Comparison of ENCODE assay signal across 21 cellular contexts in the genomic region with DNA sequence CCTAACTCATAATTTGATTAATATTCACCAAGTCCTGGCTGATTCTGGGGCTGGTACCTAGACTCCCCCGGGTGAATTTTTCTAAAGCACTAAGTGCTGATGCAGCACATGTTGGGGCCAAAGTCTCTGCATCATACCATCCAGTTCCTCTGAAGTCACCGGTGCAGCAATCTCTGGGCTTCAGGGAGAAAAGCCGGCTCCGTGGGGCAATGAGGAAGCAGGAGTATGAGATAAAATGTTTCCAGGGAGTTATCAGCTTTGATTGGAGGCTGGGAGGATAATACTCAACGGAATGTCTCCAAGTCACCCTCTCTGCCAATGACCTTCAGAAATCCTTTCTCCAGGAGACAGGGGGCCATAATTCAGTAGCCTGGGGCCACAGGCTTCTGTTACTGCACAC. TPM values are rescaled to one million over a fixed set of nuclear protein-coding genes. Genes with fewer than 3 reads are reported as not detected.
A peak's percentile ranks its signal among the peaks of the same experiment; 100 is the strongest.
DNase-seq lines count a peak whose midpoint lies in the region; ATAC-seq, FAIRE-seq and TF ChIP-seq lines count a peak whose summit lies in the region.
"Had no signal": no experiment of that assay in that cellular context is flagged by ENCODE, and none has a peak within 500 bp of the region (broad histone marks: within the 10 kb centered on the region; RNA-seq: fewer than 3 reads in every experiment).

No MANE protein-coding gene starts in this region.

- H3K9me3 ChIP-seq in DND-41 (ENCODE audit: insufficient read depth, low read length, severe bottlenecking) (no peaks in the 10 kb centered on the region), body of pancreas (no peaks in the 10 kb centered on the region), HepG2 (ENCODE audit: low read length) (no peaks in the 10 kb centered on the region), small intestine (ENCODE audit: control insufficient read depth, low read depth) (no peaks in the 10 kb centered on the region)
- H3K9me3 ChIP-seq: BE2C, HAP-1 had no signal

- TF ChIP-seq EP300 in HepG2 (IDR thresholded peaks at IDR 0.05; ENCODE audit: low read depth in 2 of 2, low read length in 2 of 2): no peak
- no peak for TF ChIP-seq EP300 in HepG2 (CRISPR knock-in tag; IDR thresholded peaks at IDR 0.05; ENCODE audit: borderline replicate concordance)

- H3K4me2 ChIP-seq in DND-41 (ENCODE audit: insufficient read depth, low read length): no peak overlapping the region
- no peak overlapping the region for H3K4me2 ChIP-seq in HepG2 (ENCODE audit: low read depth, low read length)

- no peaks in the 10 kb centered on the region for H3K27me3 ChIP-seq in DND-41 (ENCODE audit: insufficient read depth, low read length, poor library complexity)
- H3K27me3 ChIP-seq in body of pancreas: no peaks in the 10 kb centered on the region
- H3K27me3 ChIP-seq in HepG2 (ENCODE audit: control insufficient read depth in 1 of 2, insufficient read depth in 2 of 2, low read length in 2 of 2): peaks cover 0 to 20% of the 10 kb centered on the region in 2 experiments; a peak in 3 of 5 replicates
- no peaks in the 10 kb centered on the region for H3K27me3 ChIP-seq in small intestine (ENCODE audit: control insufficient read depth in 2 of 2, insufficient read depth in 2 of 2, low read length in 2 of 2)

- no peaks in the 10 kb centered on the region for H4K20me1 ChIP-seq in DND-41 (ENCODE audit: insufficient read depth, low read length)
- no peaks in the 10 kb centered on the region for H4K20me1 ChIP-seq in HepG2 (ENCODE audit: insufficient read depth, low read length)

- in situ Hi-C loops in HepG2 (cut with HindIII; ENCODE audit: extremely low pct_ligation_motif_present, low pct_unique_long_range_greater_than_20kb): no loop called here

- H3K79me2 ChIP-seq in DND-41 (ENCODE audit: insufficient read depth, low read length): no peaks in the 10 kb centered on the region
- H3K79me2 ChIP-seq in HepG2 (ENCODE audit: insufficient read depth, low read length): no peaks in the 10 kb centered on the region

- no peak for TF ChIP-seq POLR2A in body of pancreas (IDR thresholded peaks at IDR 0.05)
- no peak for TF ChIP-seq POLR2A in HepG2 (IDR thresholded peaks at IDR 0.05; ENCODE audit: insufficient read depth in 1 of 2, low read depth in 2 of 2, low read length in 2 of 2)

- H3K36me3 ChIP-seq in DND-41 (ENCODE audit: insufficient read depth, low read length) (no peaks in the 10 kb centered on the region), body of pancreas (replicated peaks in 1 of 2; ENCODE audit: insufficient read depth in 1 of 2, low read depth in 2 of 2) (no peaks in the 10 kb centered on the region), HepG2 (replicated peaks in 1 of 2; ENCODE audit: control insufficient read depth in 1 of 2, insufficient read depth in 2 of 2, low read length in 2 of 2) (no peaks in the 10 kb centered on the region), small intestine (ENCODE audit: control insufficient read depth in 2 of 2, insufficient read depth in 2 of 2, low read length in 2 of 2) (no peaks in the 10 kb centered on the region)
- H3K36me3 ChIP-seq: BE2C, HAP-1 had no signal

- no peak overlapping the region for H3K4me3 ChIP-seq in DND-41 (ENCODE audit: low read depth in 1 of 2, low read length in 2 of 2)
- H3K4me3 ChIP-seq in body of pancreas: no peak overlapping the region
- no peak overlapping the region for H3K4me3 ChIP-seq in HepG2 (replicated peaks in 1 of 3; ENCODE audit: insufficient read depth in 1 of 3, low read depth in 2 of 3, low read length in 3 of 3)
- no peak overlapping the region for H3K4me3 ChIP-seq in small intestine (ENCODE audit: low read depth in 1 of 2, low read length in 2 of 2)
- H3K4me3 ChIP-seq: GM12878, HAP-1 had no signal

- FAIRE-seq in HepG2 (lab: Jason Lieb, UNC): no peak
- FAIRE-seq in small intestine (lab: Jason Lieb, UNC): no peak
- FAIRE-seq: GM12878, RCC 7860 had no signal

- ATAC-seq in DND-41 (ENCODE audit: insufficient read depth, low read depth) (no peak), body of pancreas (peak; percentile 81), HepG2 (no peak), HG03139 (IDR thresholded peaks at IDR 0.05; ENCODE audit: unreplicated experiment) (no peak)
- ATAC-seq: GM12878 had no signal

- BruUV-seq in HepG2 (replicated peaks; lab: Mats Ljungman, UMichigan): no TSS peak

- POLR2A ChIA-PET in HepG2 (lab: Yijun Ruan, JAX): no interaction called here

- DNase-seq in DND-41 (no peak), body of pancreas (peak; percentile 33 to 59 (median 46)), HepG2 (ENCODE audit: low spot score) (no peak), small intestine (peak; percentile 99), kidney glomerular epithelial cell (lab: John Stamatoyannopoulos, UW) (no peak), HCEC 1CT (no peak), DMS 273 treated with DMSO at 0.1 percent for 48 hours (lab: John Stamatoyannopoulos, UW) (no peak)
- DNase-seq: BE2C, KG1, NCI-H1092 treated with DMSO at 0.1 percent for 48 hours, NCI-H1694, NCI-H2107, NCI-H345, NCI-H69, SIG-M5 had no signal

- intact Hi-C loops in body of pancreas (cut with DNase I): no loop called here
- intact Hi-C loops in HepG2 (cut with micrococcal nuclease; ENCODE audit: unreplicated experiment): no loop called here

- H3K27ac ChIP-seq in DND-41 (ENCODE audit: low read length): peak overlapping the region; percentile 95
- peak overlapping the region in 3 of 4 donors; percentile 9 to 51 (median 50) for H3K27ac ChIP-seq in body of pancreas
- H3K27ac ChIP-seq in HepG2 (ENCODE audit: extremely low read length, insufficient read depth, low read length): no peak overlapping the region
- H3K27ac ChIP-seq in small intestine (ENCODE audit: low read depth in 1 of 2, low read length in 1 of 2): peak overlapping the region; percentile 69 to 87

- 9 to 10% methylated on average over 5 of the region's 5 CpGs for WGBS in body of pancreas, 2 donors
- 10% methylated on average over 5 of the region's 5 CpGs for WGBS in HepG2 (ENCODE audit: low lambda C conversion rate)
- WGBS in small intestine, 3 donors: 5 to 47% (median 28%) methylated on average over 5 of the region's 5 CpGs

- TF ChIP-seq CTCF in DND-41 (IDR thresholded peaks at IDR 0.05; ENCODE audit: borderline replicate concordance, extremely low read depth, low read length, poor library complexity, severe bottlenecking) (no peak), body of pancreas (IDR thresholded peaks at IDR 0.05) (no peak), HepG2 (CRISPR knock-in tag; IDR thresholded peaks at IDR 0.05) (no peak)

- H2AFZ ChIP-seq in DND-41 (ENCODE audit: low read depth, low read length) (no peak overlapping the region), HepG2 (ENCODE audit: low read length) (no peak overlapping the region)

- H3K4me1 ChIP-seq in DND-41 (ENCODE audit: insufficient read depth, low read length) (peaks cover 30% of the 10 kb centered on the region), body of pancreas (peaks cover 16% of the 10 kb centered on the region), HepG2 (ENCODE audit: insufficient read depth, low read length) (peaks cover 8% of the 10 kb centered on the region; the same call in 1 of the 2 replicates), small intestine (ENCODE audit: control insufficient read depth in 2 of 2, insufficient read depth in 1 of 2, low read depth in 1 of 2, low read length in 1 of 2) (peaks cover 24 to 30% of the 10 kb centered on the region in 2 donors)
- H3K4me1 ChIP-seq: BE2C, HAP-1 had no signal

- CTCF ChIA-PET in HepG2 (lab: Yijun Ruan, JAX; ENCODE audit: low intra/inter-chr PET ratio, low total read pairs): no interaction called here

- TF ChIP-seq RAD21 in HepG2 (CRISPR knock-in tag; IDR thresholded peaks at IDR 0.05): no peak

- no peak overlapping the region for H3K9ac ChIP-seq in DND-41 (ENCODE audit: low read depth, low read length)
- no peak overlapping the region for H3K9ac ChIP-seq in HepG2 (ENCODE audit: insufficient read depth, low read depth, low read length)

RNA-seq across cellular contexts. Expression of gene FCAMR, which starts 1.2 kb away (rescaled TPM):
- not detected for total RNA-seq in body of pancreas
- not detected in 2 replicates for total RNA-seq in HepG2 (2016; rRNA removed; fragmentation: Illumina TruSeq; extraction: Trizol)
- not detected in 2 replicates for total RNA-seq in HepG2 (2016; cell fraction: cytosol; rRNA removed; fragmentation: Illumina TruSeq; extraction: Trizol; ENCODE audit: low read depth)
- total RNA-seq in HepG2 (2016; cell fraction: insoluble cytoplasmic fraction; rRNA removed; fragmentation: Illumina TruSeq; extraction: Trizol): not detected in 2 replicates
- not detected in 2 replicates for total RNA-seq in HepG2 (2016; cell fraction: membrane; rRNA removed; fragmentation: Illumina TruSeq; extraction: Trizol)
- not detected in 2 replicates for total RNA-seq in HepG2 (2016; cell fraction: nucleus; rRNA removed; fragmentation: Illumina TruSeq; extraction: Trizol)
- not detected in 2 replicates for polyA plus RNA-seq in HepG2 (2011; rRNA removed)
- polyA plus RNA-seq in HepG2 (2011; cell fraction: cytosol; rRNA removed): not detected in 2 replicates
- not detected in 2 replicates for polyA plus RNA-seq in HepG2 (2011; cell fraction: nucleus; rRNA removed)
- polyA plus RNA-seq in HepG2 (2012): not detected in 2 replicates
- not detected in 2 replicates for polyA plus RNA-seq in HepG2 (2016; cell fraction: cytosol; fragmentation: Illumina TruSeq; extraction: Trizol; ENCODE audit: low read depth)
- not detected in 2 replicates for polyA plus RNA-seq in HepG2 (2016; cell fraction: insoluble cytoplasmic fraction; fragmentation: Illumina TruSeq; extraction: Trizol; ENCODE audit: low read depth)
- not detected in 2 replicates for polyA plus RNA-seq in HepG2 (2016; cell fraction: membrane; fragmentation: Illumina TruSeq; extraction: Trizol; ENCODE audit: low read depth)
- polyA plus RNA-seq in HepG2 (2016; cell fraction: nucleus; fragmentation: Illumina TruSeq; extraction: Trizol; ENCODE audit: insufficient read depth, low read depth): not detected in 2 replicates
- polyA minus RNA-seq in HepG2 (2011; rRNA and poly(A)+ RNA removed; ENCODE audit: low replicate concordance): not detected in 2 replicates
- not detected in 2 replicates for polyA minus RNA-seq in HepG2 (2011; cell fraction: cytosol; rRNA and poly(A)+ RNA removed)
- polyA minus RNA-seq in HepG2 (2011; cell fraction: nucleus; rRNA and poly(A)+ RNA removed): not detected in 2 replicates
- polyA plus RNA-seq in small intestine: 1 to 10 TPM in 1 of 3 donors, under 1 TPM in 2; 0.54 to 4.5 (median 0.67) TPM
- total RNA-seq: G401, MCF 10A had no signal

RNA-seq across cellular contexts. Expression of gene PIGR, which starts 22.8 kb away (rescaled TPM):
- total RNA-seq in body of pancreas: 10 to 100 TPM; 14.8 to 45.1 TPM
- total RNA-seq in HepG2 (2016; rRNA removed; fragmentation: Illumina TruSeq; extraction: Trizol): not detected in 2 replicates
- not detected in 2 replicates for total RNA-seq in HepG2 (2016; cell fraction: cytosol; rRNA removed; fragmentation: Illumina TruSeq; extraction: Trizol; ENCODE audit: low read depth)
- total RNA-seq in HepG2 (2016; cell fraction: insoluble cytoplasmic fraction; rRNA removed; fragmentation: Illumina TruSeq; extraction: Trizol): not detected in 2 replicates
- not detected in 2 replicates for total RNA-seq in HepG2 (2016; cell fraction: membrane; rRNA removed; fragmentation: Illumina TruSeq; extraction: Trizol)
- not detected in 2 replicates for total RNA-seq in HepG2 (2016; cell fraction: nucleus; rRNA removed; fragmentation: Illumina TruSeq; extraction: Trizol)
- 0.04 TPM in 1 of 2 replicates, not detected in the other for polyA plus RNA-seq in HepG2 (2011; rRNA removed)
- polyA plus RNA-seq in HepG2 (2011; cell fraction: cytosol; rRNA removed): not detected in 2 replicates
- polyA plus RNA-seq in HepG2 (2011; cell fraction: nucleus; rRNA removed): not detected in 2 replicates
- polyA plus RNA-seq in HepG2 (2012): not detected in 2 replicates
- polyA plus RNA-seq in HepG2 (2016; cell fraction: cytosol; fragmentation: Illumina TruSeq; extraction: Trizol; ENCODE audit: low read depth): not detected in 2 replicates
- not detected in 2 replicates for polyA plus RNA-seq in HepG2 (2016; cell fraction: insoluble cytoplasmic fraction; fragmentation: Illumina TruSeq; extraction: Trizol; ENCODE audit: low read depth)
- polyA plus RNA-seq in HepG2 (2016; cell fraction: membrane; fragmentation: Illumina TruSeq; extraction: Trizol; ENCODE audit: low read depth): not detected in 2 replicates
- not detected in 2 replicates for polyA plus RNA-seq in HepG2 (2016; cell fraction: nucleus; fragmentation: Illumina TruSeq; extraction: Trizol; ENCODE audit: insufficient read depth, low read depth)
- polyA minus RNA-seq in HepG2 (2011; rRNA and poly(A)+ RNA removed; ENCODE audit: low replicate concordance): not detected in 2 replicates
- not detected in 2 replicates for polyA minus RNA-seq in HepG2 (2011; cell fraction: cytosol; rRNA and poly(A)+ RNA removed)
- polyA minus RNA-seq in HepG2 (2011; cell fraction: nucleus; rRNA and poly(A)+ RNA removed): not detected in 2 replicates
- polyA plus RNA-seq in small intestine: 1,000 to 10,000 TPM in 1 of 3 donors, 100 to 1,000 TPM in 2; 381 to 3,013 (median 616) TPM
- total RNA-seq: G401, MCF 10A had no signal

RNA-seq across cellular contexts. Expression of gene FCMR, which starts 47.3 kb away (rescaled TPM):
- 1 to 10 TPM in 1 of 2 donors, not detected in 1; 2.3 TPM for total RNA-seq in body of pancreas
- total RNA-seq in HepG2 (2016; rRNA removed; fragmentation: Illumina TruSeq; extraction: Trizol): not detected in 2 replicates
- not detected in 2 replicates for total RNA-seq in HepG2 (2016; cell fraction: cytosol; rRNA removed; fragmentation: Illumina TruSeq; extraction: Trizol; ENCODE audit: low read depth)
- not detected in 2 replicates for total RNA-seq in HepG2 (2016; cell fraction: insoluble cytoplasmic fraction; rRNA removed; fragmentation: Illumina TruSeq; extraction: Trizol)
- not detected in 2 replicates for total RNA-seq in HepG2 (2016; cell fraction: membrane; rRNA removed; fragmentation: Illumina TruSeq; extraction: Trizol)
- total RNA-seq in HepG2 (2016; cell fraction: nucleus; rRNA removed; fragmentation: Illumina TruSeq; extraction: Trizol): not detected in 2 replicates
- 0.47 TPM in 1 of 2 replicates, not detected in the other for polyA plus RNA-seq in HepG2 (2011; rRNA removed)
- polyA plus RNA-seq in HepG2 (2011; cell fraction: cytosol; rRNA removed): 0.10 TPM in 1 of 2 replicates, not detected in the other
- 0.10 TPM in 1 of 2 replicates, not detected in the other for polyA plus RNA-seq in HepG2 (2011; cell fraction: nucleus; rRNA removed)
- not detected in 2 replicates for polyA plus RNA-seq in HepG2 (2012)
- polyA plus RNA-seq in HepG2 (2016; cell fraction: cytosol; fragmentation: Illumina TruSeq; extraction: Trizol; ENCODE audit: low read depth): not detected in 2 replicates
- not detected in 2 replicates for polyA plus RNA-seq in HepG2 (2016; cell fraction: insoluble cytoplasmic fraction; fragmentation: Illumina TruSeq; extraction: Trizol; ENCODE audit: low read depth)
- not detected in 2 replicates for polyA plus RNA-seq in HepG2 (2016; cell fraction: membrane; fragmentation: Illumina TruSeq; extraction: Trizol; ENCODE audit: low read depth)
- polyA plus RNA-seq in HepG2 (2016; cell fraction: nucleus; fragmentation: Illumina TruSeq; extraction: Trizol; ENCODE audit: insufficient read depth, low read depth): not detected in 2 replicates
- 3.1 TPM in 1 of 2 replicates, not detected in the other for polyA minus RNA-seq in HepG2 (2011; rRNA and poly(A)+ RNA removed; ENCODE audit: low replicate concordance)
- not detected in 2 replicates for polyA minus RNA-seq in HepG2 (2011; cell fraction: cytosol; rRNA and poly(A)+ RNA removed)
- polyA minus RNA-seq in HepG2 (2011; cell fraction: nucleus; rRNA and poly(A)+ RNA removed): not detected in 2 replicates
- polyA plus RNA-seq in small intestine: 1 to 10 TPM; 1.1 to 6.9 (median 2.4) TPM
- total RNA-seq: G401 had no signal

Comparison
In these comparisons a context has a peak if more than half of its experiments do, and no peak if none do; other contexts are left out.
1. DNase-seq: peak in body of pancreas (4 of 4) and small intestine (single experiment); none in DND-41 (single experiment), HepG2 (single experiment), kidney glomerular epithelial cell (single experiment), HCEC 1CT (single experiment) and DMS 273 treated with DMSO at 0.1 percent for 48 hours (single experiment).
2. RNA of gene PIGR, which starts 22.8 kb away (total RNA-seq): 14.8 to 45.1 TPM in body of pancreas; not detected in HepG2; every median in the first group is over 10 times any median in the second.